25 cellular contexts compared by ENCODE assay signal in genomic region chr2:55391615-55392242, GRCh38.
"Had no signal": no experiment of that assay in that cellular context is flagged by ENCODE, and none has a peak within 500 bp of the region (broad histone marks: within the 10 kb centered on the region; RNA-seq: fewer than 3 reads in every experiment).

No MANE protein-coding gene starts in this region.

- FAIRE-seq: bronchial epithelial cell, colon, small intestine had no signal

- H3K36me3 ChIP-seq: gastroesophageal sphincter, sigmoid colon, tibial artery, upper lobe of right lung had no signal

- H3K9me3 ChIP-seq: sigmoid colon, upper lobe of right lung had no signal

- DNase-seq: activated CD4-positive, alpha-beta memory T cell treated with anti-CD3 and anti-CD28 coated beads, Interleukin-2, amount 10 ng/mL, durations not matched to agents 7 days and 5 days; activated CD4-positive, alpha-beta T cell treated with anti-CD3 and anti-CD28 coated beads, Interleukin-2, amount 10 ng/mL, durations not matched to agents 24 days and 14 days; activated CD8-positive, alpha-beta memory T cell treated with anti-CD3 and anti-CD28 coated beads, Interleukin-2, amount 50 U/mL, for 48 hours; activated naive CD8-positive, alpha-beta T cell treated with anti-CD3 and anti-CD28 coated beads, Interleukin-2, amount 50 U/mL, for 24 hours; activated T-cell treated with anti-CD3 and anti-CD28 coated beads, Interleukin-2, amount 50 U/mL, for 4 hours; effector memory CD4-positive, alpha-beta T cell; islet precursor cell; left ventricle myocardium inferior; sigmoid colon; stimulated activated CD4-positive, alpha-beta T cell treated with anti-CD3 and anti-CD28 coated beads, Interleukin-4, amount 100 ng/mL, for 4 hours; stimulated activated CD8-positive, alpha-beta memory T cell treated with anti-CD3 and anti-CD28 coated beads, Interleukin-4, amount 100 ng/mL, for 48 hours; stimulated activated naive CD8-positive, alpha-beta T cell treated with anti-CD3 and anti-CD28 coated beads, Interleukin-15, amount 100 ng/mL, for 72 hours; substantia nigra; T-helper 1 cell; tibial artery; upper lobe of right lung; WERI-Rb-1 had no signal

- H3K27ac ChIP-seq: gastroesophageal sphincter, hepatocyte, left ventricle myocardium inferior, sigmoid colon, tibial artery, upper lobe of right lung, WERI-Rb-1 had no signal

- H3K4me3 ChIP-seq: gastroesophageal sphincter, hepatocyte, left ventricle myocardium inferior, lung, sigmoid colon, tibial artery, upper lobe of right lung had no signal

- H3K27me3 ChIP-seq: gastroesophageal sphincter, hepatocyte, sigmoid colon, tibial artery, upper lobe of right lung had no signal

- ATAC-seq: activated CD4-positive, CD25-positive, alpha-beta regulatory T cell treated with anti-CD3 and anti-CD28 coated beads, Interleukin-2, amount 50 U/mL, for 24 hours; activated naive CD8-positive, alpha-beta T cell treated with anti-CD3 and anti-CD28 coated beads, Interleukin-2, amount 50 U/mL, for 24 hours; activated T-cell treated with anti-CD3 and anti-CD28 coated beads, Interleukin-2, amount 50 U/mL, for 4 hours; gastroesophageal sphincter; stimulated activated memory B cell treated with anti-CD40 and anti-IgM and Interleukin-4, amounts not matched to agents 10 μg/mL and 1 μg/mL and 100 μg/mL, for 72 hours; stimulated activated naive CD8-positive, alpha-beta T cell treated with anti-CD3 and anti-CD28 coated beads, Interleukin-15, amount 100 ng/mL, for 72 hours; upper lobe of right lung had no signal

- H3K4me1 ChIP-seq: gastroesophageal sphincter, left ventricle myocardium inferior, sigmoid colon, tibial artery, upper lobe of right lung had no signal
